Comparison of ENCODE assay signal across 30 cellular contexts in genomic region chr20:61514805-61515505, GRCh38.
"Had no signal": no experiment of that assay in that cellular context is flagged by ENCODE, and none has a peak within 500 bp of the region (broad histone marks: within the 10 kb centered on the region; RNA-seq: fewer than 3 reads in every experiment).

No MANE protein-coding gene starts in this region.

- H3K27ac Mint-ChIP-seq: activated T-cell treated with anti-CD3 and anti-CD28 coated beads, Interleukin-2, amount 50 U/mL, for 72 hours; immature natural killer cell; memory B cell; natural killer cell treated with Interleukin-12 subunit alpha and Interleukin-12 subunit beta and Interleukin-15 and Interleukin-18, amount 100 ng/mL, for 72 hours; stimulated activated effector memory CD8-positive, alpha-beta T cell treated with anti-CD3 and anti-CD28 coated beads, Interleukin-12 subunit alpha, Interleukin-12 subunit beta, amount 100 ng/mL, for 72 hours; stimulated activated naive CD8-positive, alpha-beta T cell treated with anti-CD3 and anti-CD28 coated beads, Interleukin-15, amount 100 ng/mL, for 72 hours; T-helper 1 cell treated with Interleukin-12 subunit alpha and Interleukin-12 subunit beta and Interleukin-4 antibody, amounts not matched to agents 30 μg/mL and 1 μg/mL, for 36 hours had no signal

- H3K9me3 ChIP-seq: body of pancreas, mucosa of descending colon, ovary, prostate gland, upper lobe of left lung had no signal

- H3K4me1 ChIP-seq: body of pancreas, prostate gland, upper lobe of left lung had no signal

- DNase-seq: activated CD4-positive, alpha-beta T cell treated with anti-CD3 and anti-CD28 coated beads for 4 hours; activated CD4-positive, alpha-beta T cell treated with anti-CD3 and anti-CD28 coated beads, Interleukin-2, amount 50 U/mL, for 4 hours; activated naive CD4-positive, alpha-beta T cell; activated T-cell treated with anti-CD3 and anti-CD28 coated beads for 4 hours; activated T-cell treated with anti-CD3 and anti-CD28 coated beads, Interleukin-2, amount 50 U/mL, for 72 hours; body of pancreas; effector memory CD4-positive, alpha-beta T cell; erythroblast; hippocampal formation; immature natural killer cell; kidney; ovary; retina; stimulated activated CD4-positive, alpha-beta T cell treated with anti-CD3 and anti-CD28 coated beads, Interleukin-4, amount 100 ng/mL, for 24 hours; stimulated activated naive CD8-positive, alpha-beta T cell treated with anti-CD3 and anti-CD28 coated beads, Interleukin-15, amount 100 ng/mL, for 72 hours; substantia nigra; T-helper 9 cell; upper lobe of left lung had no signal

- H3K27ac ChIP-seq: body of pancreas, coronary artery, ovary, prostate gland, skin epidermis, upper lobe of left lung, VCaP had no signal

- H3K27me3 ChIP-seq: ovary, upper lobe of left lung had no signal

- H3K4me3 Mint-ChIP-seq: activated T-cell treated with anti-CD3 and anti-CD28 coated beads, Interleukin-2, amount 50 U/mL, for 72 hours; immature natural killer cell; memory B cell; natural killer cell treated with Interleukin-12 subunit alpha and Interleukin-12 subunit beta and Interleukin-15 and Interleukin-18, amount 100 ng/mL, for 72 hours; stimulated activated effector memory CD8-positive, alpha-beta T cell treated with anti-CD3 and anti-CD28 coated beads, Interleukin-12 subunit alpha, Interleukin-12 subunit beta, amount 100 ng/mL, for 72 hours; stimulated activated naive CD8-positive, alpha-beta T cell treated with anti-CD3 and anti-CD28 coated beads, Interleukin-15, amount 100 ng/mL, for 72 hours; T-helper 1 cell treated with Interleukin-12 subunit alpha and Interleukin-12 subunit beta and Interleukin-4 antibody, amounts not matched to agents 30 μg/mL and 1 μg/mL, for 36 hours had no signal

- H3K4me1 Mint-ChIP-seq: immature natural killer cell; stimulated activated effector memory CD8-positive, alpha-beta T cell treated with anti-CD3 and anti-CD28 coated beads, Interleukin-12 subunit alpha, Interleukin-12 subunit beta, amount 100 ng/mL, for 72 hours had no signal

- H3K36me3 ChIP-seq: ovary, prostate gland, upper lobe of left lung had no signal

- ATAC-seq: activated naive CD4-positive, alpha-beta T cell treated with anti-CD3 and anti-CD28 coated beads, Interleukin-2, amount 50 U/mL, for 72 hours; activated T-cell treated with anti-CD3 and anti-CD28 coated beads, Interleukin-2, amount 50 U/mL, for 72 hours; body of pancreas; mucosa of descending colon; natural killer cell treated with Interleukin-12 subunit alpha and Interleukin-12 subunit beta and Interleukin-15 and Interleukin-18, amount 100 ng/mL, for 72 hours; sciatic nerve; stimulated activated effector memory CD8-positive, alpha-beta T cell treated with anti-CD3 and anti-CD28 coated beads, Interleukin-12 subunit alpha, Interleukin-12 subunit beta, amount 100 ng/mL, for 72 hours; stimulated activated naive CD8-positive, alpha-beta T cell treated with anti-CD3 and anti-CD28 coated beads, Interleukin-15, amount 100 ng/mL, for 72 hours had no signal

- H3K4me3 ChIP-seq: body of pancreas, coronary artery, dorsolateral prefrontal cortex, mucosa of descending colon, ovary, prostate gland, skin epidermis, upper lobe of left lung had no signal

- H3K36me3 Mint-ChIP-seq: activated naive CD4-positive, alpha-beta T cell treated with anti-CD3 and anti-CD28 coated beads, Interleukin-2, amount 50 U/mL, for 72 hours; immature natural killer cell; memory B cell; natural killer cell treated with Interleukin-12 subunit alpha and Interleukin-12 subunit beta and Interleukin-15 and Interleukin-18, amount 100 ng/mL, for 72 hours; stimulated activated effector memory CD8-positive, alpha-beta T cell treated with anti-CD3 and anti-CD28 coated beads, Interleukin-12 subunit alpha, Interleukin-12 subunit beta, amount 100 ng/mL, for 72 hours had no signal
